8 cellular contexts compared by ENCODE assay signal in genomic region chr11:10294289-10294953, GRCh38. TPM values are rescaled to one million over a fixed set of nuclear protein-coding genes. Genes with fewer than 3 reads are reported as not detected.
A peak's percentile ranks its signal among the peaks of the same experiment; 100 is the strongest.
DNase-seq lines count a peak whose midpoint lies in the region; ATAC-seq and TF ChIP-seq lines count a peak whose summit lies in the region.

No MANE protein-coding gene starts in this region.

- POLR2A ChIA-PET in Caco-2 (lab: Charles Lee) = interaction anchor here (1.9 kb wide), 1 partner anchor 11 kb away, joined by 13 read pairs; the partner anchor contains the start of gene ADM

- H3K4me3 ChIP-seq in Caco-2 (ENCODE audit: low read depth, low read length) = peak overlapping the region; percentile 88
- peak overlapping the region; percentile 86 to 98 for H3K4me3 ChIP-seq in right atrium auricular region
- H3K4me3 ChIP-seq in psoas muscle = peak overlapping the region; percentile 96

- TF ChIP-seq CTCF in Caco-2 (IDR thresholded peaks at IDR 0.05; ENCODE audit: insufficient read depth in 1 of 2, low read depth in 1 of 2, low read length in 1 of 2, severe bottlenecking in 1 of 2, unreplicated experiment in 1 of 2) (no peak), right atrium auricular region (IDR thresholded peaks at IDR 0.05) (no peak), psoas muscle (IDR thresholded peaks at IDR 0.05) (no peak)

- peaks cover 5% of the 10 kb centered on the region for H3K4me1 ChIP-seq in Caco-2
- H3K4me1 ChIP-seq in right atrium auricular region = peaks cover 0 to 29% of the 10 kb centered on the region in 2 donors
- peaks cover 21% of the 10 kb centered on the region for H3K4me1 ChIP-seq in psoas muscle

- no peaks in the 10 kb centered on the region for H3K9me3 Mint-ChIP-seq in Caco-2 (ENCODE audit: unreplicated experiment)

- ATAC-seq in psoas muscle (peak; percentile 26 to 55 (median 36)), GM21367 (IDR thresholded peaks at IDR 0.05; ENCODE audit: unreplicated experiment) (no peak), HG03520 (IDR thresholded peaks at IDR 0.05; ENCODE audit: unreplicated experiment) (no peak)

- H3K4me3 Mint-ChIP-seq in Caco-2 (ENCODE audit: unreplicated experiment) = peak overlapping the region; percentile 76

- in situ Hi-C loops in KBM-7 (cut with MboI; ENCODE audit: low pct_unique_long_range_greater_than_20kb, low sequenced_read_pairs) = no loop called here

- peaks cover 17% of the 10 kb centered on the region for H3K4me1 Mint-ChIP-seq in Caco-2 (ENCODE audit: low read depth, unreplicated experiment)

- H3K9me3 ChIP-seq in Caco-2 (no peaks in the 10 kb centered on the region), right atrium auricular region (no peaks in the 10 kb centered on the region), psoas muscle (no peaks in the 10 kb centered on the region)

- H3K36me3 Mint-ChIP-seq in Caco-2 (ENCODE audit: insufficient read depth, unreplicated experiment) = peaks cover 39% of the 10 kb centered on the region

- intact Hi-C loops in Caco-2 (cut with micrococcal nuclease; ENCODE audit: unreplicated experiment) (loop anchor here (1.0 kb wide), 1 partner anchor 9 kb away; no protein-coding TSS in a partner anchor), psoas muscle (cut with DNase I) (no loop called here)

- BruUV-seq in Caco-2 (replicated peaks; lab: Mats Ljungman, UMichigan) = TSS peak; percentile 53

- WGBS in psoas muscle, 3 donors = 0 to 2% (median 0%) methylated on average over 36 to 46 of the region's 46 CpGs

- H3K27ac Mint-ChIP-seq in Caco-2 (ENCODE audit: unreplicated experiment) = peak overlapping the region; percentile 74

- H3K27me3 Mint-ChIP-seq in Caco-2 (ENCODE audit: insufficient read depth, unreplicated experiment) = no peaks in the 10 kb centered on the region

- peak overlapping the region; percentile 74 for H3K27ac ChIP-seq in angular gyrus (ENCODE audit: low read depth, low read length)
- peak overlapping the region; percentile 98 to 100 for H3K27ac ChIP-seq in right atrium auricular region
- peak overlapping the region; percentile 96 for H3K27ac ChIP-seq in psoas muscle

- no peaks in the 10 kb centered on the region; the same call in 1 of the 2 replicates for H3K36me3 ChIP-seq in Caco-2 (ENCODE audit: control insufficient read depth, insufficient read depth, low read length)
- H3K36me3 ChIP-seq in right atrium auricular region = no peaks in the 10 kb centered on the region
- H3K36me3 ChIP-seq in psoas muscle (ENCODE audit: insufficient read depth in 1 of 2, low read depth in 1 of 2) = no peaks in the 10 kb centered on the region

- H3K27me3 ChIP-seq in Caco-2 (replicated peaks; ENCODE audit: control insufficient read depth, insufficient read depth, low read length) (no peaks in the 10 kb centered on the region), right atrium auricular region (no peaks in the 10 kb centered on the region), psoas muscle (ENCODE audit: insufficient read depth in 3 of 3, low read length in 2 of 3) (no peaks in the 10 kb centered on the region)

- CTCF ChIA-PET in Caco-2 (lab: Charles Lee) = interaction anchor here (0.5 kb wide), 1 partner anchor 11 kb away, joined by 5 read pairs; the partner anchor contains the start of gene ADM

- DNase-seq in Caco-2 = peak; percentile 60 to 64
- peak; percentile 45 for DNase-seq in KBM-7
- no peak for DNase-seq in right atrium auricular region (ENCODE audit: low spot score)
- peak; percentile 58 to 74 for DNase-seq in psoas muscle
- no peak for DNase-seq in DMS153 (lab: John Stamatoyannopoulos, UW)

RNA-seq across cellular contexts. Expression of gene SBF2, which starts 0.4 kb away (rescaled TPM):
- 56.5 and 72.2 TPM in 2 replicates for total RNA-seq in Caco-2 (2022)
- total RNA-seq in right atrium auricular region = 10 to 100 TPM; 22.8 to 23.9 TPM
- 10 to 100 TPM; 10.6 to 12.6 (median 12.2) TPM for total RNA-seq in psoas muscle
- polyA plus RNA-seq in psoas muscle = 1 to 10 TPM; 3.3 to 6.8 (median 5.5) TPM

RNA-seq across cellular contexts. Expression of gene ADM, which starts 10.5 kb away (rescaled TPM):
- total RNA-seq in Caco-2 (2022) (114 and 127 TPM in 2 replicates), right atrium auricular region (100 to 1,000 TPM in 1 of 2 donors, 10 to 100 TPM in 1; 31.2 to 217 TPM), psoas muscle (10 to 100 TPM; 11.8 to 73.3 (median 27.8) TPM)
- 10 to 100 TPM; 11.7 to 45.1 (median 23.1) TPM for polyA plus RNA-seq in psoas muscle

Comparison
In these comparisons a context has a peak if more than half of its experiments do, and no peak if none do; other contexts are left out.
1. DNase-seq: peak in Caco-2 (2 of 2), KBM-7 (single experiment) and psoas muscle (2 of 2); none in right atrium auricular region (single experiment) and DMS153 (single experiment).
2. ATAC-seq: peak in psoas muscle (4 of 4); none in GM21367 (single experiment) and HG03520 (single experiment).
3. Peak in every context shown above with its lines, with median percentiles within 50 percentile points of each other: H3K4me3 ChIP-seq and H3K27ac ChIP-seq.